Comparison of ENCODE assay signal across 13 cellular contexts in the genomic region with DNA sequence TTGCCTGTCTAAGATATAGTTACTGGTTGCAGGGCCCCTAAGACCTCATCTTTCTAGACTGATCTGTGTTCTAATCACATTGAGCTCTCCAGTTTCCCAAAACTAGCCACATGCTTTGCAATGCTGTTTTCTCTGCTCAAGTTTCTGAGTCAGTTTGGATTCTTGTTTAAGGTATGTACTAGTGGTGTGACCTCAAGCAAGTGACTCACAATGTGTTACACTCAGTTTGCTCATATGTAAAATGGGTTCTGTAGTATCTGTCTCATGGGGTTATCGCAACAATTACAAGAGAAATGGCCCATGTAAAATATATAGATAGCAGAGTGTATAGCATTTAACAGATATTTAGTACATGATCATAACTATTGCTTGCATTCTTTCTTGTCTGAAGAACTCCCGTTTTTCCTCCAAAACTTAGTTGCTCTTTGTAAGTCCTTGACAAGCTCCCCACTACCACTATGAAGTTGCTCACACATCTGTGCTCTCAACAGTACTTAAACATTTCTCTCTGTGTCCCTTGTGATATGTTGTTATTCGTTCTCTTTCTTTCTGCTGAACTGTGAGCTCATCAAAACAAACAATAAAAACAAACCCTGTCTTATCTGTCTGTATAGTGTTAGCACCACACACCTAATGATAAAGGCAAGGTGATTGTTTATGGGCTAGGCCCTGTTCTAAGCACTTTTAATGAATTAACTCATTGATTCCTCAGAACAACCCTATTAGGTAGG.
DNase-seq lines count a peak whose midpoint lies in the region; ATAC-seq and TF ChIP-seq lines count a peak whose summit lies in the region.
"Had no signal": no experiment of that assay in that cellular context is flagged by ENCODE, and none has a peak within 500 bp of the region (broad histone marks: within the 10 kb centered on the region; RNA-seq: fewer than 3 reads in every experiment).

No MANE protein-coding gene starts in this region.

- no peak overlapping the region for H3K4me3 ChIP-seq in esophagus (ENCODE audit: low read depth in 1 of 2, low read length in 2 of 2)
- no peak overlapping the region for H3K4me3 ChIP-seq in skin epidermis
- no peak overlapping the region for H3K4me3 ChIP-seq in left lung
- H3K4me3 ChIP-seq: gastrocnemius medialis had no signal

- H3K9me3 ChIP-seq in esophagus (ENCODE audit: control insufficient read depth in 2 of 2, insufficient read depth in 1 of 2, low read depth in 1 of 2, low read length in 1 of 2) (no peaks in the 10 kb centered on the region), left lung (no peaks in the 10 kb centered on the region)
- H3K9me3 ChIP-seq: gastrocnemius medialis had no signal

- DNase-seq in activated T-cell treated with anti-CD3 and anti-CD28 coated beads, Interleukin-2, amount 50 U/mL, for 4 hours, result no peak
- no peak for DNase-seq in activated T-cell treated with anti-CD3 and anti-CD28 coated beads, Interleukin-2, amount 50 U/mL, for 1 hour
- DNase-seq in RPMI7951 (ENCODE audit: low read depth) (peak; percentile 30), left lung (no peak)
- DNase-seq: gastrocnemius medialis, left colon, nephron progenitor cell had no signal

- H3K4me1 ChIP-seq in esophagus (ENCODE audit: control insufficient read depth in 2 of 2, insufficient read depth in 2 of 2, low read length in 1 of 2) (no peaks in the 10 kb centered on the region), left lung (no peaks in the 10 kb centered on the region)
- H3K4me1 ChIP-seq: gastrocnemius medialis had no signal

- peaks cover 13% of the 10 kb centered on the region for H3K4me1 Mint-ChIP-seq in activated T-cell treated with anti-CD3 and anti-CD28 coated beads, Interleukin-2, amount 50 U/mL, for 4 hours (ENCODE audit: low read depth)
- H3K4me1 Mint-ChIP-seq: B cell; central memory CD8-positive, alpha-beta T cell had no signal

- H3K4me3 Mint-ChIP-seq in activated T-cell treated with anti-CD3 and anti-CD28 coated beads, Interleukin-2, amount 50 U/mL, for 4 hours, result no peak overlapping the region
- H3K4me3 Mint-ChIP-seq: B cell; central memory CD8-positive, alpha-beta T cell; nephron progenitor cell had no signal

- 77 to 88% methylated on average over 3 of the region's 3 CpGs for WGBS in esophagus, 2 donors

- no peaks in the 10 kb centered on the region for H3K36me3 Mint-ChIP-seq in activated T-cell treated with anti-CD3 and anti-CD28 coated beads, Interleukin-2, amount 50 U/mL, for 4 hours (ENCODE audit: insufficient read depth)

- H3K27ac ChIP-seq in esophagus (ENCODE audit: low read depth in 2 of 2, low read length in 1 of 2) (peak overlapping the region; percentile 71 to 95), skin epidermis (peak overlapping the region in 12 of 21 experiments; percentile 19 to 76 (median 61)), left lung (no peak overlapping the region)
- H3K27ac ChIP-seq: gastrocnemius medialis had no signal

- H3K9me3 Mint-ChIP-seq in activated T-cell treated with anti-CD3 and anti-CD28 coated beads, Interleukin-2, amount 50 U/mL, for 4 hours, result no peaks in the 10 kb centered on the region
- H3K9me3 Mint-ChIP-seq: central memory CD8-positive, alpha-beta T cell had no signal

- no peaks in the 10 kb centered on the region for H3K27me3 Mint-ChIP-seq in activated T-cell treated with anti-CD3 and anti-CD28 coated beads, Interleukin-2, amount 50 U/mL, for 4 hours (ENCODE audit: low read depth)
- H3K27me3 Mint-ChIP-seq: central memory CD8-positive, alpha-beta T cell had no signal

- H3K27me3 ChIP-seq in esophagus (ENCODE audit: control insufficient read depth in 1 of 2, insufficient read depth in 2 of 2, low read length in 2 of 2) (no peaks in the 10 kb centered on the region), left lung (no peaks in the 10 kb centered on the region)
- H3K27me3 ChIP-seq: gastrocnemius medialis had no signal

- TF ChIP-seq CTCF in left lung (IDR thresholded peaks at IDR 0.05), result no peak

- intact Hi-C loops in left lung (cut with DNase I), result no loop called here

- ATAC-seq in activated T-cell treated with anti-CD3 and anti-CD28 coated beads, Interleukin-2, amount 50 U/mL, for 4 hours, result peak; percentile 79
- ATAC-seq in GM18517 (IDR thresholded peaks at IDR 0.05; ENCODE audit: unreplicated experiment) (no peak), left lung (no peak), HG03039 (IDR thresholded peaks at IDR 0.05; ENCODE audit: unreplicated experiment) (no peak)
- ATAC-seq: gastrocnemius medialis had no signal

- H3K36me3 ChIP-seq in esophagus (ENCODE audit: control insufficient read depth in 2 of 2, insufficient read depth in 2 of 2, low read length in 1 of 2) (no peaks in the 10 kb centered on the region), left lung (no peaks in the 10 kb centered on the region)
- H3K36me3 ChIP-seq: gastrocnemius medialis had no signal

Comparison
In these comparisons a context has a peak if more than half of its experiments do, and no peak if none do; other contexts are left out.
1. ATAC-seq: peak in activated T-cell treated with anti-CD3 and anti-CD28 coated beads, Interleukin-2, amount 50 U/mL, for 4 hours (2 of 2); none in GM18517 (single experiment), left lung (single experiment) and HG03039 (single experiment).
2. H3K27ac ChIP-seq: peak in esophagus (2 of 2) and skin epidermis (12 of 21); none in left lung (0 of 2).